Comparison of ENCODE assay signal across 8 cellular contexts in the genomic region with DNA sequence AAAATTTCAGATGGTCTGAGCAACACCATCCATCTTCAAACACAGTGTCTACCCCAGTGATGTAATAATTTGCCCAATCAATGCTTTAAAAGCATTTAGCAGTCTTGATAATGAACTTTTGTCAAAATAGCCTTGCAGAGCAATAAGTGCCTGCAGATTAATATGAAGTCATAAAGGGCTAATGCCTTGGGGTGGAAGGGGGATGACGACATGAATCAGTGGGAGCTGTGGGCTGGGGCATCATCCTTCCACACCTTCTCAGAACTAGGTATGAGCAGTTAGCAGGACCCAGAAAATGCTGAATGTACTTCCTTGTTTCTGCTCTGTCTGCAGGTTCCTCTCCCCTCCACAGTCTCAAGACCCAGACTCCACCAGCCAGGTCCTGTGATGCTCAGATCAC.
"Had no signal": no experiment of that assay in that cellular context is flagged by ENCODE, and none has a peak within 500 bp of the region (broad histone marks: within the 10 kb centered on the region; RNA-seq: fewer than 3 reads in every experiment).

No MANE protein-coding gene starts in this region.

- DNase-seq: GDM1, GF-D8 had no signal

- FAIRE-seq: G401.6, GM12878, GM12891, GM12892, GM18507, GM19239 had no signal

- H3K4me3 ChIP-seq: GM12878 had no signal

- ATAC-seq: GM12878 had no signal
